ENCODE assay signal across 1 cellular context in genomic region chr14:76976623-76977005, GRCh38.
TF ChIP-seq lines count a peak whose summit lies in the region.

No MANE protein-coding gene starts in this region.

TF ChIP-seq in GM23338, 12 proteins besides CTCF, POLR2A, EP300 and RAD21 (continued from another document):
- TF ChIP-seq REST (IDR thresholded peaks at IDR 0.05; ENCODE audit: unreplicated experiment) (no peak), CREB1 (CRISPR knock-in tag; IDR thresholded peaks at IDR 0.05; ENCODE audit: low read depth) (no peak), EZH2 (IDR thresholded peaks at IDR 0.05; ENCODE audit: low read depth, unreplicated experiment) (no peak), POLR2AphosphoS5 (IDR thresholded peaks at IDR 0.05; ENCODE audit: low read depth) (no peak), NANOG (IDR thresholded peaks at IDR 0.05; ENCODE audit: borderline replicate concordance) (no peak), STAT1 (IDR thresholded peaks at IDR 0.05; ENCODE audit: unreplicated experiment) (no peak), JUNB (IDR thresholded peaks at IDR 0.05; ENCODE audit: unreplicated experiment) (no peak), ZNF114 (CRISPR knock-in tag; IDR thresholded peaks at IDR 0.05) (no peak), ZNF331 (CRISPR knock-in tag; IDR thresholded peaks at IDR 0.05; ENCODE audit: low read depth) (no peak), ZNF462 (CRISPR knock-in tag; IDR thresholded peaks at IDR 0.05) (no peak)
